ENCODE assay signal across 3 cellular contexts in the genomic region with DNA sequence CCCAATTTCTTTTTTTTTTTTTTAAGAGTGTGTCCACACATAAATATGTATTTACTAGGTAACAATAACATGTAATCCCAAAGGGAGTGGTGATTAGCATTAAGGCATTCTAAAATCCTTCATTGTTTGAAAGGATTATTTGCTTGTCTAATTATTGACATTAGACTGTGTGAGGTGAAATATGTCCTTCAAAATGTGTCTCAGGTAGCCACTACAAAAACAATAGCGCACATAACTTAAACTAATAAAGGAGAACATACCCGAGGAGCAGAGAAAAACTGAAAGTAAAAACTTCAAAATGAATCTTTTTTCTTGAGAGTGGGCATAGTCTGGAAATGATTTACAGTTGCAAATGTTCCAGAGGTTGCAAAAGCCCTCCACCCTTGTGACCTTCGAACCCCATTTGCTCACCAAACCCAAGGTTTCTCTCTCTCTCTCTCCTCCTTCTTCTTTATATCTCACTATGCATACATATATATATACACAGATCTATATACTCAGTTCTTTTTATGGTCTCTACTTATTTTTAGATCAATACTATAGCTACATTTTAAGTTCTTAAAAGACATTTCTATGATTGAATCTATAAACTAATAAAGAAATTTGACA.
A peak's percentile ranks its signal among the peaks of the same experiment; 100 is the strongest.
TF ChIP-seq lines count a peak whose summit lies in the region.

No MANE protein-coding gene starts in this region.

TF ChIP-seq in A549, 52 proteins besides CTCF, POLR2A, EP300 and RAD21:
- TF ChIP-seq CEBPB (IDR thresholded peaks at IDR 0.05) (no peak), BHLHE40 (IDR thresholded peaks at IDR 0.05; ENCODE audit: low read depth, low read length) (no peak), KDM5A (IDR thresholded peaks at IDR 0.05) (no peak), ZSCAN20 (CRISPR knock-in tag; IDR thresholded peaks at IDR 0.05) (no peak), ZC3H11A (IDR thresholded peaks at IDR 0.05) (no peak), SREBF2 (IDR thresholded peaks at IDR 0.05) (no peak)
- TF ChIP-seq, protein P1, sequence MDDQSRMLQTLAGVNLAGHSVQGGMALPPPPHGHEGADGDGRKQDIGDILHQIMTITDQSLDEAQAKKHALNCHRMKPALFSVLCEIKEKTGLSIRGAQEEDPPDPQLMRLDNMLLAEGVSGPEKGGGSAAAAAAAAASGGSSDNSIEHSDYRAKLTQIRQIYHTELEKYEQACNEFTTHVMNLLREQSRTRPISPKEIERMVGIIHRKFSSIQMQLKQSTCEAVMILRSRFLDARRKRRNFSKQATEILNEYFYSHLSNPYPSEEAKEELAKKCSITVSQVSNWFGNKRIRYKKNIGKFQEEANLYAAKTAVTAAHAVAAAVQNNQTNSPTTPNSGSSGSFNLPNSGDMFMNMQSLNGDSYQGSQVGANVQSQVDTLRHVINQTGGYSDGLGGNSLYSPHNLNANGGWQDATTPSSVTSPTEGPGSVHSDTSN (IDR thresholded peaks at IDR 0.05) = no peak

TF ChIP-seq in HEK293, 187 proteins besides CTCF, POLR2A, EP300 and RAD21:
- TF ChIP-seq ZNF19 (tag by site-specific recombination; IDR thresholded peaks at IDR 0.05; ENCODE audit: low read depth) = no peak
- TF ChIP-seq ZNF302 (tag by site-specific recombination; IDR thresholded peaks at IDR 0.05; ENCODE audit: low read depth) = no peak
- TF ChIP-seq ZSCAN23 (tag by site-specific recombination; IDR thresholded peaks at IDR 0.05) = no peak
- TF ChIP-seq SALL2 (tag by site-specific recombination; IDR thresholded peaks at IDR 0.05; ENCODE audit: borderline replicate concordance) = no peak
- no peak for TF ChIP-seq HOXA7 (CRISPR knock-in tag; IDR thresholded peaks at IDR 0.05; ENCODE audit: borderline replicate concordance)
- TF ChIP-seq, protein P2, sequence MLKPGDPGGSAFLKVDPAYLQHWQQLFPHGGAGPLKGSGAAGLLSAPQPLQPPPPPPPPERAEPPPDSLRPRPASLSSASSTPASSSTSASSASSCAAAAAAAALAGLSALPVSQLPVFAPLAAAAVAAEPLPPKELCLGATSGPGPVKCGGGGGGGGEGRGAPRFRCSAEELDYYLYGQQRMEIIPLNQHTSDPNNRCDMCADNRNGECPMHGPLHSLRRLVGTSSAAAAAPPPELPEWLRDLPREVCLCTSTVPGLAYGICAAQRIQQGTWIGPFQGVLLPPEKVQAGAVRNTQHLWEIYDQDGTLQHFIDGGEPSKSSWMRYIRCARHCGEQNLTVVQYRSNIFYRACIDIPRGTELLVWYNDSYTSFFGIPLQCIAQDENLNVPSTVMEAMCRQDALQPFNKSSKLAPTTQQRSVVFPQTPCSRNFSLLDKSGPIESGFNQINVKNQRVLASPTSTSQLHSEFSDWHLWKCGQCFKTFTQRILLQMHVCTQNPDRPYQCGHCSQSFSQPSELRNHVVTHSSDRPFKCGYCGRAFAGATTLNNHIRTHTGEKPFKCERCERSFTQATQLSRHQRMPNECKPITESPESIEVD (tag by site-specific recombination; IDR thresholded peaks at IDR 0.05) = 0 out of 2 replicates have a peak, but pooled peaks have one; percentile 30
TF ChIP-seq in HEK293: peak in this region for 1.

TF ChIP-seq in K562, 482 proteins besides CTCF, POLR2A, EP300 and RAD21:
- TF ChIP-seq, protein P3, sequence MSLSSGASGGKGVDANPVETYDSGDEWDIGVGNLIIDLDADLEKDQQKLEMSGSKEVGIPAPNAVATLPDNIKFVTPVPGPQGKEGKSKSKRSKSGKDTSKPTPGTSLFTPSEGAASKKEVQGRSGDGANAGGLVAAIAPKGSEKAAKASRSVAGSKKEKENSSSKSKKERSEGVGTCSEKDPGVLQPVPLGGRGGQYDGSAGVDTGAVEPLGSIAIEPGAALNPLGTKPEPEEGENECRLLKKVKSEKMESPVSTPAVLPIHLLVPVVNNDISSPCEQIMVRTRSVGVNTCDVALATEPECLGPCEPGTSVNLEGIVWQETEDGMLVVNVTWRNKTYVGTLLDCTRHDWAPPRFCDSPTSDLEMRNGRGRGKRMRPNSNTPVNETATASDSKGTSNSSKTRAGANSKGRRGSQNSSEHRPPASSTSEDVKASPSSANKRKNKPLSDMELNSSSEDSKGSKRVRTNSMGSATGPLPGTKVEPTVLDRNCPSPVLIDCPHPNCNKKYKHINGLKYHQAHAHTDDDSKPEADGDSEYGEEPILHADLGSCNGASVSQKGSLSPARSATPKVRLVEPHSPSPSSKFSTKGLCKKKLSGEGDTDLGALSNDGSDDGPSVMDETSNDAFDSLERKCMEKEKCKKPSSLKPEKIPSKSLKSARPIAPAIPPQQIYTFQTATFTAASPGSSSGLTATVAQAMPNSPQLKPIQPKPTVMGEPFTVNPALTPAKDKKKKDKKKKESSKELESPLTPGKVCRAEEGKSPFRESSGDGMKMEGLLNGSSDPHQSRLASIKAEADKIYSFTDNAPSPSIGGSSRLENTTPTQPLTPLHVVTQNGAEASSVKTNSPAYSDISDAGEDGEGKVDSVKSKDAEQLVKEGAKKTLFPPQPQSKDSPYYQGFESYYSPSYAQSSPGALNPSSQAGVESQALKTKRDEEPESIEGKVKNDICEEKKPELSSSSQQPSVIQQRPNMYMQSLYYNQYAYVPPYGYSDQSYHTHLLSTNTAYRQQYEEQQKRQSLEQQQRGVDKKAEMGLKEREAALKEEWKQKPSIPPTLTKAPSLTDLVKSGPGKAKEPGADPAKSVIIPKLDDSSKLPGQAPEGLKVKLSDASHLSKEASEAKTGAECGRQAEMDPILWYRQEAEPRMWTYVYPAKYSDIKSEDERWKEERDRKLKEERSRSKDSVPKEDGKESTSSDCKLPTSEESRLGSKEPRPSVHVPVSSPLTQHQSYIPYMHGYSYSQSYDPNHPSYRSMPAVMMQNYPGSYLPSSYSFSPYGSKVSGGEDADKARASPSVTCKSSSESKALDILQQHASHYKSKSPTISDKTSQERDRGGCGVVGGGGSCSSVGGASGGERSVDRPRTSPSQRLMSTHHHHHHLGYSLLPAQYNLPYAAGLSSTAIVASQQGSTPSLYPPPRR (CRISPR knock-in tag; IDR thresholded peaks at IDR 0.05; ENCODE audit: borderline replicate concordance) = no peak
- TF ChIP-seq, protein P4, sequence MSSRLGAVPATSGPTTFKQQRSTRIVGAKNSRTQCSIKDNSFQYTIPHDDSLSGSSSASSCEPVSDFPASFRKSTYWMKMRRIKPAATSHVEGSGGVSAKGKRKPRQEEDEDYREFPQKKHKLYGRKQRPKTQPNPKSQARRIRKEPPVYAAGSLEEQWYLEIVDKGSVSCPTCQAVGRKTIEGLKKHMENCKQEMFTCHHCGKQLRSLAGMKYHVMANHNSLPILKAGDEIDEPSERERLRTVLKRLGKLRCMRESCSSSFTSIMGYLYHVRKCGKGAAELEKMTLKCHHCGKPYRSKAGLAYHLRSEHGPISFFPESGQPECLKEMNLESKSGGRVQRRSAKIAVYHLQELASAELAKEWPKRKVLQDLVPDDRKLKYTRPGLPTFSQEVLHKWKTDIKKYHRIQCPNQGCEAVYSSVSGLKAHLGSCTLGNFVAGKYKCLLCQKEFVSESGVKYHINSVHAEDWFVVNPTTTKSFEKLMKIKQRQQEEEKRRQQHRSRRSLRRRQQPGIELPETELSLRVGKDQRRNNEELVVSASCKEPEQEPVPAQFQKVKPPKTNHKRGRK (tag; IDR thresholded peaks at IDR 0.05) = no peak
- no peak for TF ChIP-seq ZNF263 (CRISPR knock-in tag; IDR thresholded peaks at IDR 0.05; ENCODE audit: borderline replicate concordance)
- no peak for TF ChIP-seq GABPA (tag; conservative IDR thresholded peaks at IDR 0.05; ENCODE audit: low read depth)
- TF ChIP-seq HNRNPUL1 (IDR thresholded peaks at IDR 0.05; ENCODE audit: low read length) = no peak
- TF ChIP-seq NR2C2 (CRISPR knock-in tag; IDR thresholded peaks at IDR 0.05) = no peak
- 0 out of 2 replicates have a peak, but pooled peaks have one; percentile 24 for TF ChIP-seq NR2C2 (tag; IDR thresholded peaks at IDR 0.05)
- no peak for TF ChIP-seq ZNF431 (CRISPR knock-in tag; IDR thresholded peaks at IDR 0.05)
- TF ChIP-seq, protein P5, sequence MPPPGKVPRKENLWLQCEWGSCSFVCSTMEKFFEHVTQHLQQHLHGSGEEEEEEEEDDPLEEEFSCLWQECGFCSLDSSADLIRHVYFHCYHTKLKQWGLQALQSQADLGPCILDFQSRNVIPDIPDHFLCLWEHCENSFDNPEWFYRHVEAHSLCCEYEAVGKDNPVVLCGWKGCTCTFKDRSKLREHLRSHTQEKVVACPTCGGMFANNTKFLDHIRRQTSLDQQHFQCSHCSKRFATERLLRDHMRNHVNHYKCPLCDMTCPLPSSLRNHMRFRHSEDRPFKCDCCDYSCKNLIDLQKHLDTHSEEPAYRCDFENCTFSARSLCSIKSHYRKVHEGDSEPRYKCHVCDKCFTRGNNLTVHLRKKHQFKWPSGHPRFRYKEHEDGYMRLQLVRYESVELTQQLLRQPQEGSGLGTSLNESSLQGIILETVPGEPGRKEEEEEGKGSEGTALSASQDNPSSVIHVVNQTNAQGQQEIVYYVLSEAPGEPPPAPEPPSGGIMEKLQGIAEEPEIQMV (tag; conservative IDR thresholded peaks at IDR 0.05; ENCODE audit: low read depth) = no peak
- no peak for TF ChIP-seq SNRNP70 (optimal IDR thresholded peaks at IDR 0.05; ENCODE audit: low read depth, low read length)
- no peak for TF ChIP-seq POLR3G (IDR thresholded peaks at IDR 0.05; ENCODE audit: extremely low read depth, insufficient read length, insufficient replicate concordance)
- no peak for TF ChIP-seq NR2C1 (IDR thresholded peaks at IDR 0.05)
- TF ChIP-seq NR2C1 (tag; IDR thresholded peaks at IDR 0.05) = peak; percentile 38; the same call in 1 of the 2 replicates
- no peak for TF ChIP-seq NR3C1 (CRISPR knock-in tag; IDR thresholded peaks at IDR 0.05)
- TF ChIP-seq, protein P6, sequence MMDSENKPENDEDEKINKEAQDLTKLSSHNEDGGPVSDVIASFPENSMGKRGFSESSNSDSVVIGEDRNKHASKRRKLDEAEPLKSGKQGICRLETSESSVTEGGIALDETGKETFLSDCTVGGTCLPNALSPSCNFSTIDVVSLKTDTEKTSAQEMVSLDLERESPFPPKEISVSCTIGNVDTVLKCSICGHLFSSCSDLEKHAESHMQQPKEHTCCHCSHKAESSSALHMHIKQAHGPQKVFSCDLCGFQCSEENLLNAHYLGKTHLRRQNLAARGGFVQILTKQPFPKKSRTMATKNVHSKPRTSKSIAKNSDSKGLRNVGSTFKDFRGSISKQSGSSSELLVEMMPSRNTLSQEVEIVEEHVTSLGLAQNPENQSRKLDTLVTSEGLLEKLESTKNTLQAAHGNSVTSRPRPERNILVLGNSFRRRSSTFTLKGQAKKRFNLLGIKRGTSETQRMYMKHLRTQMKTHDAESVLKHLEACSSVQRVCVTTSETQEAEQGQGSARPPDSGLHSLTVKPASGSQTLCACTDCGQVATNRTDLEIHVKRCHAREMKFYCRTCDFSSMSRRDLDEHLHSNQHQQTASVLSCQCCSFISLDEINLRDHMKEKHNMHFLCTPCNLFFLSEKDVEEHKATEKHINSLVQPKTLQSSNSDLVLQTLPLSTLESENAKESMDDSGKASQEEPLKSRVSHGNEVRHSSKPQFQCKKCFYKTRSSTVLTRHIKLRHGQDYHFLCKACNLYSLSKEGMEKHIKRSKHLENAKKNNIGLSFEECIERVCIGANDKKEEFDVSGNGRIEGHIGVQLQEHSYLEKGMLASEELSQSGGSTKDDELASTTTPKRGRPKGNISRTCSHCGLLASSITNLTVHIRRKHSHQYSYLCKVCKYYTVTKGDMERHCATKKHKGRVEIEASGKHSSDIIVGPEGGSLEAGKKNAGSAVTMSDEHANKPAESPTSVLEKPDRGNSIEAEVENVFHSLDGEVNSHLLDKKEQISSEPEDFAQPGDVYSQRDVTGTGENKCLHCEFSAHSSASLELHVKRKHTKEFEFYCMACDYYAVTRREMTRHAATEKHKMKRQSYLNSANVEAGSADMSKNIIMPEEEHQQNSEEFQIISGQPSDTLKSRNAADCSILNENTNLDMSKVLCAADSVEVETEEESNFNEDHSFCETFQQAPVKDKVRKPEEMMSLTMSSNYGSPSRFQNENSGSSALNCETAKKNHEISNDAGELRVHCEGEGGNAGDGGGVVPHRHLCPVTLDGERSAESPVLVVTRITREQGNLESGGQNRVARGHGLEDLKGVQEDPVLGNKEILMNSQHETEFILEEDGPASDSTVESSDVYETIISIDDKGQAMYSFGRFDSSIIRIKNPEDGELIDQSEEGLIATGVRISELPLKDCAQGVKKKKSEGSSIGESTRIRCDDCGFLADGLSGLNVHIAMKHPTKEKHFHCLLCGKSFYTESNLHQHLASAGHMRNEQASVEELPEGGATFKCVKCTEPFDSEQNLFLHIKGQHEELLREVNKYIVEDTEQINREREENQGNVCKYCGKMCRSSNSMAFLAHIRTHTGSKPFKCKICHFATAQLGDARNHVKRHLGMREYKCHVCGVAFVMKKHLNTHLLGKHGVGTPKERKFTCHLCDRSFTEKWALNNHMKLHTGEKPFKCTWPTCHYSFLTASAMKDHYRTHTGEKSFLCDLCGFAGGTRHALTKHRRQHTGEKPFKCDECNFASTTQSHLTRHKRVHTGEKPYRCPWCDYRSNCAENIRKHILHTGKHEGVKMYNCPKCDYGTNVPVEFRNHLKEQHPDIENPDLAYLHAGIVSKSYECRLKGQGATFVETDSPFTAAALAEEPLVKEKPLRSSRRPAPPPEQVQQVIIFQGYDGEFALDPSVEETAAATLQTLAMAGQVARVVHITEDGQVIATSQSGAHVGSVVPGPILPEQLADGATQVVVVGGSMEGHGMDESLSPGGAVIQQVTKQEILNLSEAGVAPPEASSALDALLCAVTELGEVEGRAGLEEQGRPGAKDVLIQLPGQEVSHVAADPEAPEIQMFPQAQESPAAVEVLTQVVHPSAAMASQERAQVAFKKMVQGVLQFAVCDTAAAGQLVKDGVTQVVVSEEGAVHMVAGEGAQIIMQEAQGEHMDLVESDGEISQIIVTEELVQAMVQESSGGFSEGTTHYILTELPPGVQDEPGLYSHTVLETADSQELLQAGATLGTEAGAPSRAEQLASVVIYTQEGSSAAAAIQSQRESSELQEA (IDR thresholded peaks at IDR 0.05; ENCODE audit: low read depth) = no peak
- TF ChIP-seq TRIM28 (IDR thresholded peaks at IDR 0.05) = no peak
- TF ChIP-seq ZFP36 (IDR thresholded peaks at IDR 0.05; ENCODE audit: low read depth, low read length, partially characterized antibody) = no peak
- no peak for TF ChIP-seq SIN3A (IDR thresholded peaks at IDR 0.05; ENCODE audit: borderline replicate concordance in 2 of 2, control insufficient read depth in 1 of 2, low read depth in 2 of 2, low read length in 2 of 2)
- no peak for TF ChIP-seq XRCC5 (IDR thresholded peaks at IDR 0.05; ENCODE audit: low read depth, low read length)
